In genomic region chr13:102774210-102774560, GRCh38 we compare ENCODE assay signal across 8 cellular contexts. TPM values are rescaled to one million over a fixed set of nuclear protein-coding genes. Genes with fewer than 3 reads are reported as not detected.
DNase-seq lines count a peak whose midpoint lies in the region; ATAC-seq and TF ChIP-seq lines count a peak whose summit lies in the region.

No MANE protein-coding gene starts in this region.

- intact Hi-C loops in mammary epithelial cell (cut with micrococcal nuclease), result no loop called here
- intact Hi-C loops in aorta (cut with DNase I), result loop anchor here (5.0 to 10.0 kb wide), 2 partner anchors 177 to 179 kb away; partner anchors contain the start of gene TPP2 (in 2 of the 2)

- H3K9ac ChIP-seq in mammary epithelial cell (ENCODE audit: insufficient read depth, low read length), result no peak overlapping the region

- CTCF ChIA-PET in mammary epithelial cell (lab: Charles Lee; ENCODE audit: low non-redundant PET), result interaction anchor here (0.7 kb wide), 1 partner anchor 366 kb away, joined by 4 read pairs; no protein-coding TSS in a partner anchor

- ATAC-seq in aorta (ENCODE audit: low FRiP score), result peak; percentile 45
- no peak for ATAC-seq in HG03108 (IDR thresholded peaks at IDR 0.05; ENCODE audit: unreplicated experiment)

- H3K4me1 ChIP-seq in mammary epithelial cell (ENCODE audit: insufficient read depth, low read length) (peaks cover 6% of the 10 kb centered on the region), mononuclear cell (ENCODE audit: insufficient read depth, low read length) (peaks cover 29% of the 10 kb centered on the region), aorta (ENCODE audit: control insufficient read depth in 1 of 2, insufficient read depth in 2 of 2, low read length in 2 of 2) (no peaks in the 10 kb centered on the region)

- H2AFZ ChIP-seq in mammary epithelial cell (ENCODE audit: low read depth, low read length), result peak overlapping the region; percentile 97

- peak overlapping the region; percentile 92 for H3K4me2 ChIP-seq in mammary epithelial cell (ENCODE audit: insufficient read depth, low read depth, low read length)

- peaks cover 26% of the 10 kb centered on the region for H3K79me2 ChIP-seq in mammary epithelial cell (ENCODE audit: insufficient read depth, low read length)

- no peaks in the 10 kb centered on the region for H3K36me3 ChIP-seq in mammary epithelial cell (ENCODE audit: insufficient read depth, low read length)
- H3K36me3 ChIP-seq in aorta (ENCODE audit: control insufficient read depth in 1 of 2, insufficient read depth in 2 of 2, low read length in 1 of 2), result no peaks in the 10 kb centered on the region

- WGBS in mammary epithelial cell (ENCODE audit: low coverage, missing lambda C conversion rate), result 97% methylated on average over 19 of the region's 26 CpGs
- WGBS in aorta, 2 donors, result 72 to 75% methylated on average over 26 of the region's 26 CpGs

- BruUV-seq in mammary epithelial cell (replicated peaks; lab: Mats Ljungman, UMichigan), result no TSS peak

- TF ChIP-seq CTCF in mammary epithelial cell (conservative IDR thresholded peaks at IDR 0.05 in 1 of 2, IDR thresholded peaks at IDR 0.05 in 1 of 2; ENCODE audit: extremely low read depth in 1 of 2, insufficient read depth in 1 of 2, low read depth in 1 of 2, low read length in 2 of 2), result no peak

- H4K20me1 ChIP-seq in mammary epithelial cell (ENCODE audit: insufficient read depth, low read length), result no peaks in the 10 kb centered on the region

- H3K27me3 ChIP-seq in mammary epithelial cell (ENCODE audit: insufficient read depth, low read length) (no peaks in the 10 kb centered on the region), mononuclear cell (ENCODE audit: insufficient read depth, low read length) (no peaks in the 10 kb centered on the region), aorta (ENCODE audit: control insufficient read depth in 1 of 2, insufficient read depth in 2 of 2, low read length in 1 of 2) (no peaks in the 10 kb centered on the region)

- in situ Hi-C loops in mammary epithelial cell (cut with MboI; ENCODE audit: low sequenced_read_pairs in 2 of 2), result no loop called here

- peak; percentile 27 for DNase-seq in stimulated activated CD4-positive, alpha-beta T cell treated with anti-CD3 and anti-CD28 coated beads, Interleukin-4, amount 100 ng/mL, for 1 hour
- DNase-seq in stimulated activated CD4-positive, alpha-beta T cell treated with anti-CD3 and anti-CD28 coated beads, Interleukin-4, amount 100 ng/mL, for 4 hours, result no peak
- DNase-seq in mammary epithelial cell, result no peak
- DNase-seq in aorta, result peak in 1 of 2 donors; percentile 53
- no peak for DNase-seq in LoVo (ENCODE audit: low spot score)
- no peak for DNase-seq in DMS 273 treated with DMSO at 0.1 percent for 48 hours (lab: John Stamatoyannopoulos, UW)

- H3K9me3 ChIP-seq in mammary epithelial cell (replicated peaks; ENCODE audit: insufficient read depth, low read length) (no peaks in the 10 kb centered on the region), mononuclear cell (ENCODE audit: low read depth, low read length) (no peaks in the 10 kb centered on the region), aorta (ENCODE audit: control insufficient read depth, low read length) (no peaks in the 10 kb centered on the region)

- H3K27ac ChIP-seq in mammary epithelial cell (ENCODE audit: insufficient read depth, low read depth, low read length), result no peak overlapping the region
- peak overlapping the region in 1 of 2 donors; percentile 55 for H3K27ac ChIP-seq in aorta (ENCODE audit: low read depth in 1 of 2, low read length in 2 of 2)

- dilution Hi-C loops in mammary epithelial cell (cut with HindIII; ENCODE audit: low sequenced_read_pairs), result no loop called here

- peak overlapping the region; percentile 75 to 92 (median 83) for H3K4me3 ChIP-seq in mammary epithelial cell (replicated peaks in 1 of 3; ENCODE audit: insufficient read depth in 1 of 3, low read depth in 2 of 3, low read length in 3 of 3)
- peak overlapping the region; percentile 70 for H3K4me3 ChIP-seq in mononuclear cell (ENCODE audit: low read length)
- peak overlapping the region; percentile 66 to 73 for H3K4me3 ChIP-seq in aorta (ENCODE audit: low read length in 2 of 2)

RNA-seq across cellular contexts. Expression of gene TEX30, which starts 0.6 kb away (rescaled TPM):
- total RNA-seq in mammary epithelial cell (10 to 100 TPM; 10.5 to 14.2 TPM), mononuclear cell (3.8 TPM), aorta (1 to 10 TPM; 5.0 to 7.5 TPM)
- polyA plus RNA-seq in mammary epithelial cell (16.6 TPM), aorta (10 to 100 TPM in 1 of 2 donors, 1 to 10 TPM in 1; 7.5 to 10.5 TPM)
- 9.0 TPM for polyA minus RNA-seq in mammary epithelial cell

RNA-seq across cellular contexts. Expression of gene POGLUT2, which starts 24.6 kb away (rescaled TPM):
- total RNA-seq in mammary epithelial cell, result 1 to 10 TPM; 6.3 to 9.7 TPM
- polyA plus RNA-seq in mammary epithelial cell, result 6.1 TPM
- polyA minus RNA-seq in mammary epithelial cell, result 12.9 TPM
- total RNA-seq in mononuclear cell, result not detected
- total RNA-seq in aorta, result 1 to 10 TPM; 4.8 to 9.2 TPM
- polyA plus RNA-seq in aorta, result 1 to 10 TPM; 2.0 to 7.1 TPM

RNA-seq across cellular contexts. Expression of gene BIVM, which starts 24.7 kb away (rescaled TPM):
- total RNA-seq in mammary epithelial cell (10 to 100 TPM; 24.0 to 26.2 TPM), mononuclear cell (4.0 TPM), aorta (10 to 100 TPM; 15.6 to 30.4 TPM)
- polyA plus RNA-seq in mammary epithelial cell (8.4 TPM), aorta (10 to 100 TPM in 1 of 2 donors, 1 to 10 TPM in 1; 5.1 to 17.6 TPM)
- 4.2 TPM for polyA minus RNA-seq in mammary epithelial cell
